1 cellular context compared by ENCODE assay signal in genomic region chr6:11778042-11778441, GRCh38.
TF ChIP-seq lines count a peak whose summit lies in the region.

No MANE protein-coding gene starts in this region.

TF ChIP-seq in K562, 482 proteins besides CTCF, POLR2A, EP300 and RAD21 (continued from another document):
- TF ChIP-seq, protein P1, sequence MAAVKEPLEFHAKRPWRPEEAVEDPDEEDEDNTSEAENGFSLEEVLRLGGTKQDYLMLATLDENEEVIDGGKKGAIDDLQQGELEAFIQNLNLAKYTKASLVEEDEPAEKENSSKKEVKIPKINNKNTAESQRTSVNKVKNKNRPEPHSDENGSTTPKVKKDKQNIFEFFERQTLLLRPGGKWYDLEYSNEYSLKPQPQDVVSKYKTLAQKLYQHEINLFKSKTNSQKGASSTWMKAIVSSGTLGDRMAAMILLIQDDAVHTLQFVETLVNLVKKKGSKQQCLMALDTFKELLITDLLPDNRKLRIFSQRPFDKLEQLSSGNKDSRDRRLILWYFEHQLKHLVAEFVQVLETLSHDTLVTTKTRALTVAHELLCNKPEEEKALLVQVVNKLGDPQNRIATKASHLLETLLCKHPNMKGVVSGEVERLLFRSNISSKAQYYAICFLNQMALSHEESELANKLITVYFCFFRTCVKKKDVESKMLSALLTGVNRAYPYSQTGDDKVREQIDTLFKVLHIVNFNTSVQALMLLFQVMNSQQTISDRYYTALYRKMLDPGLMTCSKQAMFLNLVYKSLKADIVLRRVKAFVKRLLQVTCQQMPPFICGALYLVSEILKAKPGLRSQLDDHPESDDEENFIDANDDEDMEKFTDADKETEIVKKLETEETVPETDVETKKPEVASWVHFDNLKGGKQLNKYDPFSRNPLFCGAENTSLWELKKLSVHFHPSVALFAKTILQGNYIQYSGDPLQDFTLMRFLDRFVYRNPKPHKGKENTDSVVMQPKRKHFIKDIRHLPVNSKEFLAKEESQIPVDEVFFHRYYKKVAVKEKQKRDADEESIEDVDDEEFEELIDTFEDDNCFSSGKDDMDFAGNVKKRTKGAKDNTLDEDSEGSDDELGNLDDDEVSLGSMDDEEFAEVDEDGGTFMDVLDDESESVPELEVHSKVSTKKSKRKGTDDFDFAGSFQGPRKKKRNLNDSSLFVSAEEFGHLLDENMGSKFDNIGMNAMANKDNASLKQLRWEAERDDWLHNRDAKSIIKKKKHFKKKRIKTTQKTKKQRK (IDR thresholded peaks at IDR 0.05; ENCODE audit: borderline replicate concordance, low read depth, low read length): no peak
- no peak for TF ChIP-seq PTBP1 (IDR thresholded peaks at IDR 0.05; ENCODE audit: low read depth, low read length)
- TF ChIP-seq FOXA3 (CRISPR knock-in tag; conservative IDR thresholded peaks at IDR 0.05 in 1 of 2, IDR thresholded peaks at IDR 0.05 in 1 of 2): 0 out of 4 replicates have a peak, but pooled peaks of 1 of the 2 experiments have one; percentile 5
- no peak for TF ChIP-seq NEUROD1 (IDR thresholded peaks at IDR 0.05; ENCODE audit: borderline replicate concordance, low read depth, low read length, partially characterized antibody)
- no peak for TF ChIP-seq SREBF1 (IDR thresholded peaks at IDR 0.05; ENCODE audit: borderline replicate concordance, low read depth, low read length)
- no peak for TF ChIP-seq NR4A1 (CRISPR knock-in tag; IDR thresholded peaks at IDR 0.05)
- TF ChIP-seq NR4A1 (tag; IDR thresholded peaks at IDR 0.05): no peak
- peak; percentile 22; the same call in 1 of the 2 replicates for TF ChIP-seq GATAD2B (IDR thresholded peaks at IDR 0.05; ENCODE audit: borderline replicate concordance)
- no peak for TF ChIP-seq HMGXB4 (CRISPR knock-in tag; IDR thresholded peaks at IDR 0.05)
- no peak for TF ChIP-seq POU5F1 (IDR thresholded peaks at IDR 0.05; ENCODE audit: borderline replicate concordance, low read depth, low read length, partially characterized antibody)
- no peak for TF ChIP-seq GTF2E2 (tag; IDR thresholded peaks at IDR 0.05)
- TF ChIP-seq, protein P2, sequence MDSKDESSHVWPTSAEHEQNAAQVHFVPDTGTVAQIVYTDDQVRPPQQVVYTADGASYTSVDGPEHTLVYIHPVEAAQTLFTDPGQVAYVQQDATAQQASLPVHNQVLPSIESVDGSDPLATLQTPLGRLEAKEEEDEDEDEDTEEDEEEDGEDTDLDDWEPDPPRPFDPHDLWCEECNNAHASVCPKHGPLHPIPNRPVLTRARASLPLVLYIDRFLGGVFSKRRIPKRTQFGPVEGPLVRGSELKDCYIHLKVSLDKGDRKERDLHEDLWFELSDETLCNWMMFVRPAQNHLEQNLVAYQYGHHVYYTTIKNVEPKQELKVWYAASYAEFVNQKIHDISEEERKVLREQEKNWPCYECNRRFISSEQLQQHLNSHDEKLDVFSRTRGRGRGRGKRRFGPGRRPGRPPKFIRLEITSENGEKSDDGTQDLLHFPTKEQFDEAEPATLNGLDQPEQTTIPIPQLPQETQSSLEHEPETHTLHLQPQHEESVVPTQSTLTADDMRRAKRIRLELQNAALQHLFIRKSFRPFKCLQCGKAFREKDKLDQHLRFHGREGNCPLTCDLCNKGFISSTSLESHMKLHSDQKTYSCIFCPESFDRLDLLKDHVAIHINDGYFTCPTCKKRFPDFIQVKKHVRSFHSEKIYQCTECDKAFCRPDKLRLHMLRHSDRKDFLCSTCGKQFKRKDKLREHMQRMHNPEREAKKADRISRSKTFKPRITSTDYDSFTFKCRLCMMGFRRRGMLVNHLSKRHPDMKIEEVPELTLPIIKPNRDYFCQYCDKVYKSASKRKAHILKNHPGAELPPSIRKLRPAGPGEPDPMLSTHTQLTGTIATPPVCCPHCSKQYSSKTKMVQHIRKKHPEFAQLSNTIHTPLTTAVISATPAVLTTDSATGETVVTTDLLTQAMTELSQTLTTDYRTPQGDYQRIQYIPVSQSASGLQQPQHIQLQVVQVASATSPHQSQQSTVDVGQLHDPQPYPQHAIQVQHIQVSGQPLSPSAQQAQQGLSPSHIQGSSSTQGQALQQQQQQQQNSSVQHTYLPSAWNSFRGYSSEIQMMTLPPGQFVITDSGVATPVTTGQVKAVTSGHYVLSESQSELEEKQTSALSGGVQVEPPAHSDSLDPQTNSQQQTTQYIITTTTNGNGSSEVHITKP (IDR thresholded peaks at IDR 0.05; ENCODE audit: partially characterized antibody): peak; percentile 69
- peak; percentile 61 for TF ChIP-seq CHD1 (IDR thresholded peaks at IDR 0.05; ENCODE audit: low read length)
- no peak for TF ChIP-seq RNF219 (CRISPR knock-in tag; IDR thresholded peaks at IDR 0.05)
- no peak for TF ChIP-seq SNIP1 (IDR thresholded peaks at IDR 0.05; ENCODE audit: low read depth)
- TF ChIP-seq CLOCK (CRISPR knock-in tag; IDR thresholded peaks at IDR 0.05; ENCODE audit: borderline replicate concordance): no peak
- TF ChIP-seq NFE2L1 (tag; IDR thresholded peaks at IDR 0.05; ENCODE audit: borderline replicate concordance, low read depth): 0 out of 2 replicates have a peak, but pooled peaks have one; percentile 20
- no peak for TF ChIP-seq CEBPB (tag; IDR thresholded peaks at IDR 0.05)
- no peak for TF ChIP-seq PTTG1 (tag; IDR thresholded peaks at IDR 0.05; ENCODE audit: low read depth)
- no peak for TF ChIP-seq NFATC3 (IDR thresholded peaks at IDR 0.05)
- no peak for TF ChIP-seq ETV6 (IDR thresholded peaks at IDR 0.05; ENCODE audit: borderline replicate concordance in 1 of 2, low read depth in 2 of 2, low read length in 1 of 2)
- no peak for TF ChIP-seq ETV6 (CRISPR knock-in tag; IDR thresholded peaks at IDR 0.05; ENCODE audit: borderline replicate concordance)
- TF ChIP-seq OTX1 (CRISPR knock-in tag; IDR thresholded peaks at IDR 0.05): no peak
- TF ChIP-seq TFAP4 (CRISPR knock-in tag; IDR thresholded peaks at IDR 0.05; ENCODE audit: borderline replicate concordance): no peak
- no peak for TF ChIP-seq HDAC2 (IDR thresholded peaks at IDR 0.05)
- TF ChIP-seq, protein P3, sequence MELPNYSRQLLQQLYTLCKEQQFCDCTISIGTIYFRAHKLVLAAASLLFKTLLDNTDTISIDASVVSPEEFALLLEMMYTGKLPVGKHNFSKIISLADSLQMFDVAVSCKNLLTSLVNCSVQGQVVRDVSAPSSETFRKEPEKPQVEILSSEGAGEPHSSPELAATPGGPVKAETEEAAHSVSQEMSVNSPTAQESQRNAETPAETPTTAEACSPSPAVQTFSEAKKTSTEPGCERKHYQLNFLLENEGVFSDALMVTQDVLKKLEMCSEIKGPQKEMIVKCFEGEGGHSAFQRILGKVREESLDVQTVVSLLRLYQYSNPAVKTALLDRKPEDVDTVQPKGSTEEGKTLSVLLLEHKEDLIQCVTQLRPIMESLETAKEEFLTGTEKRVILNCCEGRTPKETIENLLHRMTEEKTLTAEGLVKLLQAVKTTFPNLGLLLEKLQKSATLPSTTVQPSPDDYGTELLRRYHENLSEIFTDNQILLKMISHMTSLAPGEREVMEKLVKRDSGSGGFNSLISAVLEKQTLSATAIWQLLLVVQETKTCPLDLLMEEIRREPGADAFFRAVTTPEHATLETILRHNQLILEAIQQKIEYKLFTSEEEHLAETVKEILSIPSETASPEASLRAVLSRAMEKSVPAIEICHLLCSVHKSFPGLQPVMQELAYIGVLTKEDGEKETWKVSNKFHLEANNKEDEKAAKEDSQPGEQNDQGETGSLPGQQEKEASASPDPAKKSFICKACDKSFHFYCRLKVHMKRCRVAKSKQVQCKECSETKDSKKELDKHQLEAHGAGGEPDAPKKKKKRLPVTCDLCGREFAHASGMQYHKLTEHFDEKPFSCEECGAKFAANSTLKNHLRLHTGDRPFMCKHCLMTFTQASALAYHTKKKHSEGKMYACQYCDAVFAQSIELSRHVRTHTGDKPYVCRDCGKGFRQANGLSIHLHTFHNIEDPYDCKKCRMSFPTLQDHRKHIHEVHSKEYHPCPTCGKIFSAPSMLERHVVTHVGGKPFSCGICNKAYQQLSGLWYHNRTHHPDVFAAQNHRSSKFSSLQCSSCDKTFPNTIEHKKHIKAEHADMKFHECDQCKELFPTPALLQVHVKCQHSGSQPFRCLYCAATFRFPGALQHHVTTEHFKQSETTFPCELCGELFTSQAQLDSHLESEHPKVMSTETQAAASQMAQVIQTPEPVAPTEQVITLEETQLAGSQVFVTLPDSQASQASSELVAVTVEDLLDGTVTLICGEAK (IDR thresholded peaks at IDR 0.05): peak; percentile 35; the same call in 1 of the 2 replicates
- TF ChIP-seq, protein P3 (CRISPR knock-in tag; IDR thresholded peaks at IDR 0.05): no peak
